Comparison of ENCODE assay signal across 1 cellular context in the genomic region with DNA sequence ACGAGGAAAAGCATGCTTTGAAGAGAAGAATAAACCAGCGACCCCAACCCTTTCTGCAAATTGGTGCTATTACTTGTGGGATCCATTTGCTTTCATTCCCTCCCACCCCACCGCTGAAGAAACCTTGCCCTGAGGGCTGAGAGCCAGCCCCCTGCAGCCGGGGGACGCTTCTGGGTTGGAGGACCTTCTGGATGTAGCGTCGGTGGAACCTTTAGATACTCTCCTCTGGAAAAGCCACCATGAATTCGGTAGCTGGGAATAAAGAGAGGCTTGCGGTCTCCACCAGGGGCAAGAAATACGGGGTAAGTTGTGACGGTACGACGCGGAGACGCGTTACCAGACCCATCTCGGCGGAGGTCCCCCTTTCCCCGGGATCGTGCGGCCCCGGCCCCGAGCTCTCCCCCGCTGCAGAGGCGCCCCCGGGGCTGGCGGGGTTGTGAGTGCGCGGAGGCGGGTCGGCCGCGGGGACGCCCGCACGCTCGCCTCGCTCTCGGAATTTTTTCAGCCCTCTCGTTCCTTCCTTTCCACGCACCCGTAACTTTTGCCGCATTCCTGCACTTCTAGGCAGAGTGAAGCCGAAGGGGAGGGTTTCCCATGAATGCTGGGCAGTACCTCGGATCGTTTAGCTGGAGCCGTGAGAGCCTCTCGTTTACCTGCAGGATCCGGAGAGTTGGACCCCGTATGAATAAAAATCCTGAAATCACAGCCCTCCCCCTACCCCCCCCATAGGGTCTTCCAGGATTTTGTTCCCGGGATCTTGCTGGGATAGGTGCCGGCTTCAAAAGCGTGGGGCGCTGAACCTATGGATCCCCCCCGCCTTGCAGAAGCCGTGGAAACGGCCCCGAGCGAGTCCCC.
A peak's percentile ranks its signal among the peaks of the same experiment; 100 is the strongest.
TF ChIP-seq lines count a peak whose summit lies in the region.

No MANE protein-coding gene starts in this region.

TF ChIP-seq in K562, 482 proteins besides CTCF, POLR2A, EP300 and RAD21 (continued from another document):
- peak; percentile 4 for TF ChIP-seq RBBP5 (IDR thresholded peaks at IDR 0.05; ENCODE audit: borderline replicate concordance, insufficient read depth, low read length, poor library complexity, severe bottlenecking)
- TF ChIP-seq ZNF184 (CRISPR knock-in tag; IDR thresholded peaks at IDR 0.05): no peak
